25 cellular contexts compared by ENCODE assay signal in genomic region chr21:35737425-35737824, GRCh38.
DNase-seq lines count a peak whose midpoint lies in the region; ATAC-seq, FAIRE-seq and TF ChIP-seq lines count a peak whose summit lies in the region.
"Had no signal": no experiment of that assay in that cellular context is flagged by ENCODE, and none has a peak within 500 bp of the region (broad histone marks: within the 10 kb centered on the region; RNA-seq: fewer than 3 reads in every experiment).

No MANE protein-coding gene starts in this region.

- peaks cover 4% of the 10 kb centered on the region for H3K9me3 Mint-ChIP-seq in astrocyte (ENCODE audit: unreplicated experiment)
- H3K9me3 Mint-ChIP-seq in nephron: peaks cover 30% of the 10 kb centered on the region
- H3K9me3 Mint-ChIP-seq in natural killer cell treated with Interleukin-12 subunit alpha and Interleukin-12 subunit beta and Interleukin-15 and Interleukin-18, amount 100 ng/mL, for 72 hours: no peaks in the 10 kb centered on the region
- H3K9me3 Mint-ChIP-seq: CD4-positive, alpha-beta T cell; HFFc6 had no signal

- H3K9ac ChIP-seq in astrocyte (ENCODE audit: low read length): no peak overlapping the region
- H3K9ac ChIP-seq: SK-N-SH had no signal

- H3K4me3 Mint-ChIP-seq in astrocyte (ENCODE audit: unreplicated experiment) (no peak overlapping the region), nephron (no peak overlapping the region)
- no peak overlapping the region for H3K4me3 Mint-ChIP-seq in natural killer cell treated with Interleukin-12 subunit alpha and Interleukin-12 subunit beta and Interleukin-15 and Interleukin-18, amount 100 ng/mL, for 72 hours
- H3K4me3 Mint-ChIP-seq: CD4-positive, alpha-beta T cell; HFFc6 had no signal

- H3K27me3 ChIP-seq in heart right ventricle (peaks cover 0 to 4% (median 0%) of the 10 kb centered on the region in 7 donors), astrocyte (ENCODE audit: insufficient read depth, low read length) (no peaks in the 10 kb centered on the region)
- H3K27me3 ChIP-seq: MG63 had no signal

- no peaks in the 10 kb centered on the region for H3K79me2 ChIP-seq in astrocyte (ENCODE audit: insufficient read depth, low read length)

- H3K4me1 ChIP-seq in heart right ventricle (peaks cover 0 to 11% (median 0%) of the 10 kb centered on the region in 9 donors), astrocyte (ENCODE audit: insufficient read depth, low read length) (peaks cover 18% of the 10 kb centered on the region)
- H3K4me1 ChIP-seq: HAP-1 had no signal

- H3K36me3 Mint-ChIP-seq in astrocyte (ENCODE audit: low read depth, unreplicated experiment) (no peaks in the 10 kb centered on the region), nephron (ENCODE audit: low read depth) (no peaks in the 10 kb centered on the region)
- H3K36me3 Mint-ChIP-seq in natural killer cell treated with Interleukin-12 subunit alpha and Interleukin-12 subunit beta and Interleukin-15 and Interleukin-18, amount 100 ng/mL, for 72 hours: no peaks in the 10 kb centered on the region

- no peaks in the 10 kb centered on the region for H3K36me3 ChIP-seq in heart right ventricle
- H3K36me3 ChIP-seq in astrocyte (ENCODE audit: insufficient read depth, low read length): no peaks in the 10 kb centered on the region
- H3K36me3 ChIP-seq: HAP-1, MG63 had no signal

- DNase-seq in heart right ventricle (no peak), Right ventricle myocardium superior (no peak), astrocyte (ENCODE audit: low read depth) (no peak), NOMO-1 treated with dmso at 0.1 percent for 144 hours (lab: John Stamatoyannopoulos, UW; ENCODE audit: unreplicated experiment) (no peak), NCI-H146 (lab: John Stamatoyannopoulos, UW) (no peak)
- DNase-seq in natural killer cell treated with Interleukin-12 subunit alpha and Interleukin-12 subunit beta and Interleukin-15 and Interleukin-18, amount 100 ng/mL, for 72 hours (ENCODE audit: low spot score): no peak
- DNase-seq: CD4-positive, alpha-beta T cell; COR-L47; DMS53; HFFc6; KBM-7; MG63; NCI-H1105 treated with DMSO at 0.1 percent for 48 hours; NCI-H1694; NCI-H2029 treated with DMSO at 0.1 percent for 48 hours; NCI-H446 treated with DMSO at 0.1 percent for 48 hours; NCI-H526; NCI-H82; NK-92 treated with Interleukin-12 subunit alpha and Interleukin-12 subunit beta, amount 100 ng/mL, for 24 hours; SIG-M5; SK-N-SH had no signal

- ATAC-seq in heart right ventricle: peak in 4 of 8 donors; percentile 14 to 61 (median 36)
- ATAC-seq in Right ventricle myocardium superior (ENCODE audit: poor library complexity): no peak
- no peak for ATAC-seq in natural killer cell treated with Interleukin-12 subunit alpha and Interleukin-12 subunit beta and Interleukin-15 and Interleukin-18, amount 100 ng/mL, for 72 hours

- no peak overlapping the region for H3K4me3 ChIP-seq in heart right ventricle
- no peak overlapping the region for H3K4me3 ChIP-seq in astrocyte (ENCODE audit: insufficient read depth, low read depth, low read length)
- H3K4me3 ChIP-seq: HAP-1, MG63, PC-9 had no signal

- intact Hi-C loops in heart right ventricle (cut with DNase I): no loop called here
- intact Hi-C loops in Right ventricle myocardium superior (cut with DNase I): no loop called here

- no peaks in the 10 kb centered on the region for H4K20me1 ChIP-seq in astrocyte (ENCODE audit: insufficient read depth, low read length)

- H3K27ac ChIP-seq in heart right ventricle (peak overlapping the region in 7 of 10 donors; percentile 17 to 86 (median 40)), astrocyte (ENCODE audit: low read depth, low read length) (no peak overlapping the region)
- H3K27ac ChIP-seq: PC-9 had no signal

- H2AFZ ChIP-seq in astrocyte (ENCODE audit: low read depth, low read length): no peak overlapping the region
- H2AFZ ChIP-seq: PC-9 had no signal

- H3K4me1 Mint-ChIP-seq in astrocyte (ENCODE audit: low read depth, unreplicated experiment) (peaks cover 15% of the 10 kb centered on the region), nephron (peaks cover 19% of the 10 kb centered on the region)
- no peaks in the 10 kb centered on the region for H3K4me1 Mint-ChIP-seq in natural killer cell treated with Interleukin-12 subunit alpha and Interleukin-12 subunit beta and Interleukin-15 and Interleukin-18, amount 100 ng/mL, for 72 hours (ENCODE audit: low read depth in 2 of 2)

- H3K27me3 Mint-ChIP-seq in astrocyte (ENCODE audit: low read depth, unreplicated experiment): peaks cover under 1% of the 10 kb centered on the region
- H3K27me3 Mint-ChIP-seq in nephron (ENCODE audit: low read depth): peaks cover 8% of the 10 kb centered on the region
- H3K27me3 Mint-ChIP-seq in natural killer cell treated with Interleukin-12 subunit alpha and Interleukin-12 subunit beta and Interleukin-15 and Interleukin-18, amount 100 ng/mL, for 72 hours: peaks cover 24 to 26% of the 10 kb centered on the region in 2 donors
- H3K27me3 Mint-ChIP-seq: CD4-positive, alpha-beta T cell had no signal

- 64 to 66% methylated on average over 4 of the region's 4 CpGs for WGBS in heart right ventricle, 2 donors

- no peak overlapping the region for H3K4me2 ChIP-seq in astrocyte (ENCODE audit: low read length)
- H3K4me2 ChIP-seq: PC-9 had no signal

- H3K27ac Mint-ChIP-seq in astrocyte (ENCODE audit: unreplicated experiment): peak overlapping the region; percentile 80
- peak overlapping the region in 2 of 3 experiments; percentile 83 to 87 for H3K27ac Mint-ChIP-seq in nephron
- no peak overlapping the region for H3K27ac Mint-ChIP-seq in natural killer cell treated with Interleukin-12 subunit alpha and Interleukin-12 subunit beta and Interleukin-15 and Interleukin-18, amount 100 ng/mL, for 72 hours
- H3K27ac Mint-ChIP-seq: CD4-positive, alpha-beta T cell; HFFc6 had no signal

- peaks cover 0 to 21% (median 0%) of the 10 kb centered on the region in 11 donors for H3K9me3 ChIP-seq in heart right ventricle
- H3K9me3 ChIP-seq in astrocyte (ENCODE audit: insufficient read depth, low read depth, low read length): peaks cover 5% of the 10 kb centered on the region
- H3K9me3 ChIP-seq: HAP-1, MG63 had no signal

- TF ChIP-seq CTCF in heart right ventricle (IDR thresholded peaks at IDR 0.05) (no peak), astrocyte (IDR thresholded peaks at IDR 0.05; ENCODE audit: insufficient read depth, low read depth, low read length) (no peak), nephron (IDR thresholded peaks at IDR 0.05; ENCODE audit: unreplicated experiment in 3 of 3) (no peak)

- no peak for FAIRE-seq in astrocyte (lab: Jason Lieb, UNC)
- FAIRE-seq: GM18507 had no signal

Comparison
In these comparisons a context has a peak if more than half of its experiments do, and no peak if none do; other contexts are left out.
1. H3K27ac Mint-ChIP-seq: peak in astrocyte (single experiment) and nephron (2 of 3); none in natural killer cell treated with Interleukin-12 subunit alpha and Interleukin-12 subunit beta and Interleukin-15 and Interleukin-18, amount 100 ng/mL, for 72 hours (0 of 2).